28 cellular contexts compared by ENCODE assay signal in the genomic region with DNA sequence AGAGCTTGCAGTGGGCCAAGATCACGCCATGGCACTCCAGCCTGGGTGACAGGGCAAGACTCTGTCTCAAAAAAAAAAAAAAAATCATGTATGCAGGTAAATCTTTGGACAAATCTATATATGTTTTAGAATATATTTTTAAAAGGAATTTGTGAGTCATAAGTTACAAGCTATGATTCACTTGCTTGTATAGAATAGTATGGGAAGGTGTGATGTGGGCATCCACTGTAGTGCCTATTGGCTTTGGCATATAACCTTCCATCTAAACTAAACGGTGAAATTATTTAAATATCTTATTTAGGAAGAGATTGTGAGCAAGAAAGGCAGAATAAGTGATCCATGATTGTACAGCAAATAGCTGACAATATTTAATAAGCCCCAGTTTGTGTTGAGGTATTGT.
"Had no signal": no experiment of that assay in that cellular context is flagged by ENCODE, and none has a peak within 500 bp of the region (broad histone marks: within the 10 kb centered on the region; RNA-seq: fewer than 3 reads in every experiment).

No MANE protein-coding gene starts in this region.

- H2AFZ ChIP-seq: neural progenitor cell, parathyroid adenoma had no signal

- H3K4me3 ChIP-seq: neural progenitor cell, ovary, psoas muscle, right lobe of liver, sigmoid colon, stomach, thoracic aorta, thyroid gland, tibial nerve, upper lobe of left lung, uterus had no signal

- H3K9ac ChIP-seq: neural progenitor cell, parathyroid adenoma had no signal

- H3K27me3 ChIP-seq: neural progenitor cell, ovary, right lobe of liver, sigmoid colon, stomach, thyroid gland, tibial nerve, upper lobe of left lung, uterus had no signal

- H3K27ac ChIP-seq: neural progenitor cell, ovary, parathyroid adenoma, psoas muscle, right lobe of liver, sigmoid colon, stomach, thoracic aorta, thyroid gland, tibial nerve, upper lobe of left lung, uterus had no signal

- H3K4me1 ChIP-seq: neural progenitor cell, parathyroid adenoma, psoas muscle, right lobe of liver, sigmoid colon, stomach, thyroid gland, tibial nerve, upper lobe of left lung, uterus had no signal

- H3K36me3 ChIP-seq: neural progenitor cell, ovary, right lobe of liver, sigmoid colon, stomach, thoracic aorta, thyroid gland, tibial nerve, upper lobe of left lung, uterus had no signal

- H3K36me3 Mint-ChIP-seq: natural killer cell; neural progenitor cell; stimulated activated effector memory CD8-positive, alpha-beta T cell treated with anti-CD3 and anti-CD28 coated beads, Interleukin-12 subunit alpha, Interleukin-12 subunit beta, amount 100 ng/mL, for 72 hours; stimulated activated naive B cell treated with anti-CD40 and anti-IgM and Interleukin-4, amounts not matched to agents 10 μg/mL and 1 μg/mL and 100 μg/mL, for 72 hours had no signal

- ATAC-seq: natural killer cell; psoas muscle; right cardiac atrium; right lobe of liver; stimulated activated effector memory CD8-positive, alpha-beta T cell treated with anti-CD3 and anti-CD28 coated beads, Interleukin-12 subunit alpha, Interleukin-12 subunit beta, amount 100 ng/mL, for 72 hours; stimulated activated naive B cell treated with anti-CD40 and anti-IgM and Interleukin-4, amounts not matched to agents 10 μg/mL and 1 μg/mL and 100 μg/mL, for 72 hours had no signal

- H3K9me3 ChIP-seq: ovary, psoas muscle, right lobe of liver, sigmoid colon, stomach, thoracic aorta, thyroid gland, tibial nerve, upper lobe of left lung, uterus had no signal

- H3K4me1 Mint-ChIP-seq: natural killer cell; nephron; neural progenitor cell; stimulated activated effector memory CD8-positive, alpha-beta T cell treated with anti-CD3 and anti-CD28 coated beads, Interleukin-12 subunit alpha, Interleukin-12 subunit beta, amount 100 ng/mL, for 72 hours; stimulated activated naive B cell treated with anti-CD40 and anti-IgM and Interleukin-4, amounts not matched to agents 10 μg/mL and 1 μg/mL and 100 μg/mL, for 72 hours had no signal

- DNase-seq: natural killer cell; occipital lobe; ovary; posterior cingulate gyrus; psoas muscle; right cardiac atrium; right lobe of liver; sigmoid colon; small intestine; stimulated activated CD4-positive, alpha-beta T cell treated with anti-CD3 and anti-CD28 coated beads, Interleukin-15, amount 100 ng/mL, for 24 hours; stimulated activated CD4-positive, alpha-beta T cell treated with anti-CD3 and anti-CD28 coated beads, Interleukin-2, amount 100 ng/mL, for 24 hours; stimulated activated CD4-positive, alpha-beta T cell treated with anti-CD3 and anti-CD28 coated beads, Interleukin-2, amount 100 ng/mL, for 48 hours; stimulated activated CD4-positive, alpha-beta T cell treated with anti-CD3 and anti-CD28 coated beads, Interleukin-4, amount 100 ng/mL, for 24 hours; stimulated activated naive B cell treated with anti-CD40 and anti-IgM and Interleukin-4, amounts not matched to agents 10 μg/mL and 1 μg/mL and 100 μg/mL, for 72 hours; stimulated activated naive CD4-positive, alpha-beta T cell treated with Interleukin-2 at 50 U/mL for 16 hours; stomach; thyroid gland; trophoblast cell; upper lobe of left lung; uterus had no signal

- H3K27ac Mint-ChIP-seq: natural killer cell; nephron; neural progenitor cell; progenitor cell of endocrine pancreas; stimulated activated effector memory CD8-positive, alpha-beta T cell treated with anti-CD3 and anti-CD28 coated beads, Interleukin-12 subunit alpha, Interleukin-12 subunit beta, amount 100 ng/mL, for 72 hours; stimulated activated naive B cell treated with anti-CD40 and anti-IgM and Interleukin-4, amounts not matched to agents 10 μg/mL and 1 μg/mL and 100 μg/mL, for 72 hours; stimulated activated naive CD8-positive, alpha-beta T cell treated with anti-CD3 and anti-CD28 coated beads, Interleukin-15, Interleukin-2, amounts not matched to agents 100 ng/mL and 50 ng/mL, for 24 hours had no signal

- H3K4me3 Mint-ChIP-seq: natural killer cell; nephron; neural progenitor cell; stimulated activated effector memory CD8-positive, alpha-beta T cell treated with anti-CD3 and anti-CD28 coated beads, Interleukin-12 subunit alpha, Interleukin-12 subunit beta, amount 100 ng/mL, for 72 hours; stimulated activated naive B cell treated with anti-CD40 and anti-IgM and Interleukin-4, amounts not matched to agents 10 μg/mL and 1 μg/mL and 100 μg/mL, for 72 hours; stimulated activated naive CD8-positive, alpha-beta T cell treated with anti-CD3 and anti-CD28 coated beads, Interleukin-15, Interleukin-2, amounts not matched to agents 100 ng/mL and 50 ng/mL, for 24 hours had no signal

- H3K9me3 Mint-ChIP-seq: nephron; neural progenitor cell; stimulated activated naive B cell treated with anti-CD40 and anti-IgM and Interleukin-4, amounts not matched to agents 10 μg/mL and 1 μg/mL and 100 μg/mL, for 72 hours; stimulated activated naive CD8-positive, alpha-beta T cell treated with anti-CD3 and anti-CD28 coated beads, Interleukin-15, Interleukin-2, amounts not matched to agents 100 ng/mL and 50 ng/mL, for 24 hours had no signal

- H3K27me3 Mint-ChIP-seq: progenitor cell of endocrine pancreas; stimulated activated naive B cell treated with anti-CD40 and anti-IgM and Interleukin-4, amounts not matched to agents 10 μg/mL and 1 μg/mL and 100 μg/mL, for 72 hours; stimulated activated naive CD8-positive, alpha-beta T cell treated with anti-CD3 and anti-CD28 coated beads, Interleukin-15, Interleukin-2, amounts not matched to agents 100 ng/mL and 50 ng/mL, for 24 hours had no signal

- H3K79me2 ChIP-seq: parathyroid adenoma had no signal

- H3K4me2 ChIP-seq: neural progenitor cell had no signal
